ENCODE assay signal across 8 cellular contexts in genomic region chr4:124322234-124322831, GRCh38.
DNase-seq lines count a peak whose midpoint lies in the region; ATAC-seq, FAIRE-seq and TF ChIP-seq lines count a peak whose summit lies in the region.

No MANE protein-coding gene starts in this region.

- H3F3A ChIP-seq in MM.1S (ENCODE audit: insufficient read depth, low read length): no peaks in the 10 kb centered on the region

- ATAC-seq in GM18511 (IDR thresholded peaks at IDR 0.05; ENCODE audit: unreplicated experiment) (peak; percentile 64), body of pancreas (peak; percentile 58), HepG2 (no peak), HG03097 (IDR thresholded peaks at IDR 0.05; ENCODE audit: low FRiP score, unreplicated experiment) (no peak)
- no peak for ATAC-seq in activated T-cell treated with anti-CD3 and anti-CD28 coated beads, Interleukin-2, amount 50 U/mL, for 72 hours (replicated peaks in 1 of 2)

- CTCF ChIA-PET in HepG2 (lab: Yijun Ruan, JAX; ENCODE audit: low intra/inter-chr PET ratio, low total read pairs): no interaction called here

- TF ChIP-seq POLR2A in body of pancreas (IDR thresholded peaks at IDR 0.05) (no peak), HepG2 (IDR thresholded peaks at IDR 0.05; ENCODE audit: insufficient read depth in 1 of 2, low read depth in 2 of 2, low read length in 2 of 2) (no peak)

- H3K4me2 ChIP-seq in MM.1S (ENCODE audit: low read depth, low read length) (no peak overlapping the region), HepG2 (ENCODE audit: low read depth, low read length) (no peak overlapping the region)

- intact Hi-C loops in body of pancreas (cut with DNase I) (loop anchor here (10.0 kb wide), 1 partner anchor 422 kb away; no protein-coding TSS in a partner anchor), HepG2 (cut with micrococcal nuclease; ENCODE audit: unreplicated experiment) (no loop called here)

- H3K4me1 ChIP-seq in MM.1S (ENCODE audit: low read length): no peaks in the 10 kb centered on the region
- H3K4me1 ChIP-seq in body of pancreas: no peaks in the 10 kb centered on the region
- H3K4me1 ChIP-seq in HepG2 (ENCODE audit: insufficient read depth, low read length): no peaks in the 10 kb centered on the region

- POLR2A ChIA-PET in HepG2 (lab: Yijun Ruan, JAX): no interaction called here

- H3K36me3 Mint-ChIP-seq in activated T-cell treated with anti-CD3 and anti-CD28 coated beads, Interleukin-2, amount 50 U/mL, for 72 hours (ENCODE audit: insufficient read depth in 2 of 2): no peaks in the 10 kb centered on the region

- no peak for FAIRE-seq in HepG2 (lab: Jason Lieb, UNC)

- H3K79me2 ChIP-seq in MM.1S (ENCODE audit: low read length): no peaks in the 10 kb centered on the region
- no peaks in the 10 kb centered on the region for H3K79me2 ChIP-seq in HepG2 (ENCODE audit: insufficient read depth, low read length)

- H3K27me3 Mint-ChIP-seq in activated T-cell treated with anti-CD3 and anti-CD28 coated beads, Interleukin-2, amount 50 U/mL, for 72 hours (ENCODE audit: low read depth): no peaks in the 10 kb centered on the region

- no TSS peak for BruUV-seq in HepG2 (replicated peaks; lab: Mats Ljungman, UMichigan)

- no peaks in the 10 kb centered on the region for H3K9me2 ChIP-seq in MM.1S (replicated peaks; ENCODE audit: insufficient read depth, low read length)

- H3K4me3 ChIP-seq in MM.1S (ENCODE audit: low read length) (no peak overlapping the region), body of pancreas (no peak overlapping the region), HepG2 (replicated peaks in 1 of 3; ENCODE audit: insufficient read depth in 1 of 3, low read depth in 2 of 3, low read length in 3 of 3) (no peak overlapping the region)

- 12% methylated on average over 5 of the region's 5 CpGs for WGBS in body of pancreas, 2 donors
- WGBS in HepG2 (ENCODE audit: low lambda C conversion rate): 2% methylated on average over 5 of the region's 5 CpGs

- no peaks in the 10 kb centered on the region for H3K9me3 ChIP-seq in MM.1S (replicated peaks; ENCODE audit: insufficient read depth, low read length)
- no peaks in the 10 kb centered on the region for H3K9me3 ChIP-seq in body of pancreas
- no peaks in the 10 kb centered on the region for H3K9me3 ChIP-seq in HepG2 (ENCODE audit: low read length)

- peak; percentile 21 to 56 for DNase-seq in AML-193 (lab: John Stamatoyannopoulos, UW)
- peak; percentile 44 for DNase-seq in MM.1S
- DNase-seq in body of pancreas: no peak
- peak; percentile 8 for DNase-seq in HepG2 (ENCODE audit: low spot score)
- no peak for DNase-seq in activated T-cell treated with anti-CD3 and anti-CD28 coated beads, Interleukin-2, amount 50 U/mL, for 72 hours
- no peak for DNase-seq in GF-D8 (lab: John Stamatoyannopoulos, UW)

- no peak overlapping the region for H3K27ac Mint-ChIP-seq in activated T-cell treated with anti-CD3 and anti-CD28 coated beads, Interleukin-2, amount 50 U/mL, for 72 hours

- H3K4me3 Mint-ChIP-seq in activated T-cell treated with anti-CD3 and anti-CD28 coated beads, Interleukin-2, amount 50 U/mL, for 72 hours: no peak overlapping the region

- H3K27ac ChIP-seq in MM.1S (ENCODE audit: low read length): no peak overlapping the region
- H3K27ac ChIP-seq in body of pancreas: no peak overlapping the region
- H3K27ac ChIP-seq in HepG2 (ENCODE audit: extremely low read length, insufficient read depth, low read length): no peak overlapping the region

- no peaks in the 10 kb centered on the region for H3K36me3 ChIP-seq in MM.1S (replicated peaks; ENCODE audit: insufficient read depth, low read length)
- no peaks in the 10 kb centered on the region for H3K36me3 ChIP-seq in body of pancreas (replicated peaks in 1 of 2; ENCODE audit: insufficient read depth in 1 of 2, low read depth in 2 of 2)
- no peaks in the 10 kb centered on the region for H3K36me3 ChIP-seq in HepG2 (replicated peaks in 1 of 2; ENCODE audit: control insufficient read depth in 1 of 2, insufficient read depth in 2 of 2, low read length in 2 of 2)

- in situ Hi-C loops in HepG2 (cut with HindIII; ENCODE audit: extremely low pct_ligation_motif_present, low pct_unique_long_range_greater_than_20kb): no loop called here

- H2AFZ ChIP-seq in MM.1S (ENCODE audit: low read length) (no peak overlapping the region), HepG2 (ENCODE audit: low read length) (no peak overlapping the region)

- no peak for TF ChIP-seq RAD21 in HepG2 (CRISPR knock-in tag; IDR thresholded peaks at IDR 0.05)

- TF ChIP-seq CTCF in MM.1S (IDR thresholded peaks at IDR 0.05; ENCODE audit: low read length) (peak; percentile 59), body of pancreas (IDR thresholded peaks at IDR 0.05) (peak in 6 of 7 experiments; percentile 24 to 55 (median 50)), HepG2 (CRISPR knock-in tag; IDR thresholded peaks at IDR 0.05) (peak; percentile 60)

- H4K20me1 ChIP-seq in MM.1S (ENCODE audit: insufficient read depth, low read length): no peaks in the 10 kb centered on the region
- H4K20me1 ChIP-seq in HepG2 (ENCODE audit: insufficient read depth, low read length): no peaks in the 10 kb centered on the region

- no peaks in the 10 kb centered on the region for H3K4me1 Mint-ChIP-seq in activated T-cell treated with anti-CD3 and anti-CD28 coated beads, Interleukin-2, amount 50 U/mL, for 72 hours (ENCODE audit: low read depth)

- TF ChIP-seq EP300 in HepG2 (IDR thresholded peaks at IDR 0.05; ENCODE audit: low read depth in 2 of 2, low read length in 2 of 2) (no peak), HepG2 (CRISPR knock-in tag; IDR thresholded peaks at IDR 0.05; ENCODE audit: borderline replicate concordance) (no peak)

- no peak overlapping the region for H3K9ac ChIP-seq in MM.1S (ENCODE audit: low read length)
- no peak overlapping the region for H3K9ac ChIP-seq in HepG2 (ENCODE audit: insufficient read depth, low read depth, low read length)

- H3K9me3 Mint-ChIP-seq in activated T-cell treated with anti-CD3 and anti-CD28 coated beads, Interleukin-2, amount 50 U/mL, for 72 hours: no peaks in the 10 kb centered on the region

- H3K27me3 ChIP-seq in MM.1S (replicated peaks; ENCODE audit: insufficient read depth, low read length) (no peaks in the 10 kb centered on the region), body of pancreas (no peaks in the 10 kb centered on the region), HepG2 (ENCODE audit: control insufficient read depth in 1 of 2, insufficient read depth in 2 of 2, low read length in 2 of 2) (no peaks in the 10 kb centered on the region)

TF ChIP-seq in HepG2, 621 proteins besides CTCF, POLR2A, EP300 and RAD21:
- TF ChIP-seq ATRX (CRISPR knock-in tag; IDR thresholded peaks at IDR 0.05; ENCODE audit: borderline replicate concordance) (no peak), ARID3A (IDR thresholded peaks at IDR 0.05; ENCODE audit: low read depth, low read length) (peak; percentile 42; the same call in 1 of the 2 replicates), THAP9 (CRISPR knock-in tag; IDR thresholded peaks at IDR 0.05; ENCODE audit: borderline replicate concordance) (no peak), SMC3 (IDR thresholded peaks at IDR 0.05; ENCODE audit: low read length) (peak; percentile 16; the same call in 1 of the 2 replicates), STAG1 (CRISPR knock-in tag; IDR thresholded peaks at IDR 0.05) (peak; percentile 58), ZNF326 (CRISPR knock-in tag; IDR thresholded peaks at IDR 0.05; ENCODE audit: borderline replicate concordance) (no peak)

Comparison
In these comparisons a context has a peak if more than half of its experiments do, and no peak if none do; other contexts are left out.
1. DNase-seq: peak in AML-193 (2 of 2), MM.1S (single experiment) and HepG2 (single experiment); none in body of pancreas (0 of 4), activated T-cell treated with anti-CD3 and anti-CD28 coated beads, Interleukin-2, amount 50 U/mL, for 72 hours (0 of 2) and GF-D8 (single experiment).
2. ATAC-seq: peak in GM18511 (single experiment) and body of pancreas (single experiment); none in HepG2 (single experiment), activated T-cell treated with anti-CD3 and anti-CD28 coated beads, Interleukin-2, amount 50 U/mL, for 72 hours (0 of 2) and HG03097 (single experiment).
3. Peak in every context shown above with its lines, with median percentiles within 50 percentile points of each other: CTCF ChIP-seq.